ENCODE assay signal across 12 cellular contexts in the genomic region with DNA sequence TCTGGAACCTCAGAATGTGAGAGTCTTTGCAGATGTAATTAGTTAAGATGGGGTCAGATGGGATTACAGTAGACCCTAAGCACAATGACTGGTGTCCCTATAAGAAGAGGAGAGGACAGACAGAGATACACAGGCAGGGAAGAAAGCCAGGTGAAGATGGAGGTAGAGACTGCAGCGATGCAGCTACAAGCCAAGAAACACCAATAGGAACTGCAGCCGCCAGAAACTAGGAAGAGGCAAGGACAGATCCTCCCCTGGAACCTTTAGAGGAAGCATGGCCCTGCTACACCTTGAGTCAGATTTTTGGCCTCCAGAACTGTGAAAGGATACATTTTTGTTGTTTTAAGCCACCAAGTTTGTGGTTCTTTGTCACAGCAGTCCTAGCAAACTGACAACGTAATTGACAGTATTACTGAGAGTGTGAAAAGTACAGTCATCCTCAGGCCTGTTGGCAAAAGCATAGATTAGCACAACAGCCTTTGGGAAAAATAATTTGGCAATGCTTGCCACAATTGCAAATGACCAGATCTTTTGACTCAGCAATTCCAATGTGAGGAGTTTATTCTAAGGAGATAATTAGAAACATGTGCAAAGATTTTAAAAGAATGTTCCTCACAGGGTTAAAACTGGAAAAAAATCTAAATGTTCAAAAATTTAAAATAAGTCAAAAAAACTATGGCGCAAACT.
"Had no signal": no experiment of that assay in that cellular context is flagged by ENCODE, and none has a peak within 500 bp of the region (broad histone marks: within the 10 kb centered on the region; RNA-seq: fewer than 3 reads in every experiment).

No MANE protein-coding gene starts in this region.

- H3K79me2 ChIP-seq: hepatocyte had no signal

- H3K4me1 ChIP-seq: body of pancreas, gastroesophageal sphincter had no signal

- H3K27me3 ChIP-seq: body of pancreas, gastroesophageal sphincter, hepatocyte, ovary, upper lobe of right lung had no signal

- H3K9me3 ChIP-seq: body of pancreas, gastroesophageal sphincter, ovary, upper lobe of right lung had no signal

- H3K27ac ChIP-seq: body of pancreas, gastroesophageal sphincter, hepatocyte, ovary, upper lobe of right lung had no signal

- H3K4me2 ChIP-seq: hepatocyte had no signal

- H3K4me3 ChIP-seq: body of pancreas, gastroesophageal sphincter, hepatocyte, ovary, upper lobe of right lung had no signal

- DNase-seq: activated CD4-positive, alpha-beta T cell treated with anti-CD3 and anti-CD28 coated beads for 1 hour; activated naive CD4-positive, alpha-beta T cell treated with Interleukin-2 at 50 U/mL for 16 hours; activated naive CD8-positive, alpha-beta T cell treated with anti-CD3 and anti-CD28 coated beads, Interleukin-2, amount 50 U/mL, for 24 hours; body of pancreas; kidney glomerular epithelial cell; ovary; stimulated activated CD4-positive, alpha-beta T cell treated with anti-CD3 and anti-CD28 coated beads, Interleukin-4, amount 100 ng/mL, for 1 hour; stimulated activated CD8-positive, alpha-beta memory T cell treated with anti-CD3 and anti-CD28 coated beads, Interleukin-4, amount 100 ng/mL, for 48 hours; stimulated activated naive CD8-positive, alpha-beta T cell treated with anti-CD3 and anti-CD28 coated beads, Interleukin-15, Interleukin-2, amounts not matched to agents 100 U/mL and 50 U/mL, for 24 hours; upper lobe of right lung had no signal

- H2AFZ ChIP-seq: hepatocyte had no signal

- H3K36me3 ChIP-seq: gastroesophageal sphincter, ovary, upper lobe of right lung had no signal
